8 cellular contexts compared by ENCODE assay signal in the genomic region with DNA sequence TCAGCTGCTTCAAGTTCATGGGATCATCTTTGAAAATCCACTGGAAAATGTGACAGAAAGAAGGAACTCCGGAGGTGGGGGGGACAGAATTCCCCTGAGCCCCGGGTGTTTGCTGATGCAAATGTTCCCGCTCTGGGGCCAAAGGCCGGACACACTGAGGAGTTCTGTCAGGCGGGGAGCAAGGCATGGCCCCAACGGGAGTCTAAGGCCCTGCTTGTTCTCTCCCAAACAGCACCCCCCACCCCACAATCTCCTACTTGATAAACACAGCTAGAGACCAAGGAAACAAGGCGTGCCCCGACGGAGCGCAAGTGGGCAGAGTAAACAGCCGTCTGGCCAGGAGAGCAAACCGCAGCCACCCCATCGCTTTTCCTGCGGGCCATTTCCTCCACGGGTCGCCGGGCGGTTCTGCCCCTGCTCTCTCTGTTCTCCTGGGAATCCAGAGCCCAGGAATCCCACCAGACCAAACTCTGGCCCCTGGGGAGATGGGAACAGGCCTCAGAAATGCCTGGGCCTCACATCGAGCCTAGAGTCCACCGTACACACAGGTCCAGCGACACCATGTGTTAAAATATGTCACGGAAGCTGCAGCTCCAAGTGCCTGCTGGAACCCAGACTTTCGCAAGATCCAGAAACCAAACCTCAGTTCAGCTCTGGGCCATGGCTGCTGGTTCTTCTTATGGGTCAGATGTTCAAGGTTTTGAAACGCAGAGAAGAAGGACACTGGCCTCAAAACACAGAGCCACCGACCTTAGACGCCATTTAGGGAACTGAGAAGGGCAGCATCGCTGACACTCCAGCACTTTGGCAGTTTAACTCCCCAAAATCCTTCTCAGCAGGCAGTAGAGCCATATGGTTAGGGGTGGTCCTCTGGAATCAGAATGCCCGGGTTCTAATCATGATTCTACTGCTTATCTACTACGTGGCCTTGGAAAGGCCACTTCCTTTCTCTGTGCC.
DNase-seq lines count a peak whose midpoint lies in the region; ATAC-seq and TF ChIP-seq lines count a peak whose summit lies in the region.

No MANE protein-coding gene starts in this region.

- H3K36me3 ChIP-seq in CD8-positive, alpha-beta T cell (ENCODE audit: insufficient read depth, low read length), result peaks cover 14% of the 10 kb centered on the region
- peaks cover 0 to 10% of the 10 kb centered on the region in 2 donors for H3K36me3 ChIP-seq in gastroesophageal sphincter
- H3K36me3 ChIP-seq in prostate gland, result no peaks in the 10 kb centered on the region

- no peaks in the 10 kb centered on the region for H3K27me3 Mint-ChIP-seq in CD8-positive, alpha-beta T cell (ENCODE audit: low read depth)
- no peaks in the 10 kb centered on the region for H3K27me3 Mint-ChIP-seq in T-cell

- no peak for TF ChIP-seq CTCF in CD8-positive, alpha-beta T cell (IDR thresholded peaks at IDR 0.05)
- TF ChIP-seq CTCF in gastroesophageal sphincter (IDR thresholded peaks at IDR 0.05), result no peak
- no peak for TF ChIP-seq CTCF in prostate gland (IDR thresholded peaks at IDR 0.05)

- no peak for DNase-seq in CD8-positive, alpha-beta T cell
- DNase-seq in T-cell, result peak in 1 of 34 experiments; percentile 28
- no peak for DNase-seq in prostate gland (ENCODE audit: low spot score)

- H3K36me3 Mint-ChIP-seq in CD8-positive, alpha-beta T cell, result peaks cover 76% of the 10 kb centered on the region
- peaks cover 45% of the 10 kb centered on the region for H3K36me3 Mint-ChIP-seq in T-cell

- H3K4me1 ChIP-seq in CD8-positive, alpha-beta T cell (ENCODE audit: insufficient read depth, low read length), result peaks cover 58% of the 10 kb centered on the region
- H3K4me1 ChIP-seq in gastroesophageal sphincter (peaks cover 0 to 56% (median 9%) of the 10 kb centered on the region in 3 donors), prostate gland (replicated peaks) (no peaks in the 10 kb centered on the region)

- no peak for ATAC-seq in CD8-positive, alpha-beta T cell
- no peak for ATAC-seq in T-cell (replicated peaks in 1 of 4)
- peak; percentile 29 for ATAC-seq in gastroesophageal sphincter
- ATAC-seq in GM18505 (IDR thresholded peaks at IDR 0.05; ENCODE audit: unreplicated experiment), result no peak
- ATAC-seq in HG02970 (IDR thresholded peaks at IDR 0.05; ENCODE audit: low FRiP score, unreplicated experiment), result no peak
- ATAC-seq in HG03095 (IDR thresholded peaks at IDR 0.05; ENCODE audit: unreplicated experiment), result no peak
- ATAC-seq in HG03039 (IDR thresholded peaks at IDR 0.05; ENCODE audit: unreplicated experiment), result no peak

- TF ChIP-seq EP300 in gastroesophageal sphincter (IDR thresholded peaks at IDR 0.05), result no peak

- H3K27ac ChIP-seq in CD8-positive, alpha-beta T cell (ENCODE audit: low read depth, low read length), result no peak overlapping the region
- H3K27ac ChIP-seq in gastroesophageal sphincter (peak overlapping the region in 3 of 4 donors; percentile 72 to 77 (median 76)), prostate gland (peak overlapping the region; percentile 30 to 49)

- H3K9me3 Mint-ChIP-seq in CD8-positive, alpha-beta T cell, result no peaks in the 10 kb centered on the region
- no peaks in the 10 kb centered on the region for H3K9me3 Mint-ChIP-seq in T-cell

- intact Hi-C loops in CD8-positive, alpha-beta T cell (cut with DNase I, micrococcal nuclease), result no loop called here
- intact Hi-C loops in prostate gland (cut with DNase I), result no loop called here

- H3K4me3 Mint-ChIP-seq in CD8-positive, alpha-beta T cell, result no peak overlapping the region
- H3K4me3 Mint-ChIP-seq in T-cell, result no peak overlapping the region

- peaks cover 71% of the 10 kb centered on the region for H3K4me1 Mint-ChIP-seq in CD8-positive, alpha-beta T cell (ENCODE audit: low read depth)
- H3K4me1 Mint-ChIP-seq in T-cell, result peaks cover 40 to 87% (median 79%) of the 10 kb centered on the region in 3 donors

- TF ChIP-seq POLR2A in gastroesophageal sphincter (IDR thresholded peaks at IDR 0.05) (no peak), prostate gland (IDR thresholded peaks at IDR 0.05) (no peak), GM18505 (IDR thresholded peaks at IDR 0.05; ENCODE audit: borderline replicate concordance, extremely low read depth, insufficient read depth, insufficient read length) (no peak)

- peak overlapping the region; percentile 27 for H3K27ac Mint-ChIP-seq in CD8-positive, alpha-beta T cell
- peak overlapping the region; percentile 70 to 87 for H3K27ac Mint-ChIP-seq in T-cell

- POLR2A ChIA-PET in CD8-positive, alpha-beta T cell (lab: Charles Lee), result interaction anchor here (1.0 kb wide), 1 partner anchor 12 kb away, joined by 3 read pairs; no protein-coding TSS in a partner anchor
- POLR2A ChIA-PET in T-cell (lab: Charles Lee), result no interaction called here

- H3K4me3 ChIP-seq in CD8-positive, alpha-beta T cell (ENCODE audit: low read depth, low read length), result no peak overlapping the region
- H3K4me3 ChIP-seq in gastroesophageal sphincter, result no peak overlapping the region
- H3K4me3 ChIP-seq in prostate gland, result no peak overlapping the region

- 58% methylated on average over 8 of the region's 29 CpGs; no CpG with 5 or more reads in 1 of the 2 donors for WGBS in gastroesophageal sphincter (ENCODE audit: low coverage in 1 of 2), 2 donors
- WGBS in prostate gland, result 59% methylated on average over 29 of the region's 29 CpGs

- CTCF ChIA-PET in CD8-positive, alpha-beta T cell (lab: Charles Lee), result interaction anchor here (0.9 to 1.4 kb wide), 4 partner anchors 12 to 181 kb away, joined by 3 to 5 read pairs (median 4); no protein-coding TSS in a partner anchor
- CTCF ChIA-PET in T-cell (lab: Charles Lee), result no interaction called here

- no peaks in the 10 kb centered on the region for H3K27me3 ChIP-seq in CD8-positive, alpha-beta T cell (ENCODE audit: insufficient read depth, low read length)
- H3K27me3 ChIP-seq in gastroesophageal sphincter, result no peaks in the 10 kb centered on the region
- H3K27me3 ChIP-seq in prostate gland (replicated peaks; ENCODE audit: insufficient read depth), result no peaks in the 10 kb centered on the region

- H3K9me3 ChIP-seq in CD8-positive, alpha-beta T cell (ENCODE audit: low read length), result no peaks in the 10 kb centered on the region
- H3K9me3 ChIP-seq in gastroesophageal sphincter, result peaks cover 0 to 11% (median 0%) of the 10 kb centered on the region in 3 donors
- H3K9me3 ChIP-seq in prostate gland, result no peaks in the 10 kb centered on the region
